ENCODE assay signal across 14 cellular contexts in genomic region chr9:38022203-38022602, GRCh38. TPM values are rescaled to one million over a fixed set of nuclear protein-coding genes. Genes with fewer than 3 reads are reported as not detected.
DNase-seq lines count a peak whose midpoint lies in the region; ATAC-seq and TF ChIP-seq lines count a peak whose summit lies in the region.
"Had no signal": no experiment of that assay in that cellular context is flagged by ENCODE, and none has a peak within 500 bp of the region (broad histone marks: within the 10 kb centered on the region; RNA-seq: fewer than 3 reads in every experiment).

No MANE protein-coding gene starts in this region.

- no peak for DNase-seq in right atrium auricular region (ENCODE audit: low spot score)
- no peak for DNase-seq in cardiac septum (ENCODE audit: low spot score)
- DNase-seq in Panc1 (ENCODE audit: low read depth, low spot score), result no peak
- DNase-seq in lower lobe of right lung, result no peak
- no peak for DNase-seq in upper lobe of left lung
- DNase-seq in activated T-cell treated with anti-CD3 and anti-CD28 coated beads, Interleukin-2, amount 50 U/mL, for 4 hours, result no peak
- no peak for DNase-seq in NCI-H1436 (lab: John Stamatoyannopoulos, UW)
- DNase-seq: activated naive CD4-positive, alpha-beta T cell treated with Interleukin-2 at 50 U/mL for 16 hours; DND-41; NCI-H1694 treated with DMSO at 0.1 percent for 48 hours; stimulated activated naive CD8-positive, alpha-beta T cell treated with anti-CD3 and anti-CD28 coated beads, Interleukin-15, amount 100 ng/mL, for 72 hours had no signal

- ATAC-seq in Panc1 (no peak), lower lobe of right lung (no peak), upper lobe of left lung (ENCODE audit: low FRiP score in 2 of 2) (no peak), HG02973 (IDR thresholded peaks at IDR 0.05; ENCODE audit: unreplicated experiment) (no peak)
- no peak for ATAC-seq in activated T-cell treated with anti-CD3 and anti-CD28 coated beads, Interleukin-2, amount 50 U/mL, for 4 hours
- ATAC-seq: K562; stimulated activated naive CD8-positive, alpha-beta T cell treated with anti-CD3 and anti-CD28 coated beads, Interleukin-15, amount 100 ng/mL, for 72 hours had no signal

- H3K27me3 Mint-ChIP-seq in activated T-cell treated with anti-CD3 and anti-CD28 coated beads, Interleukin-2, amount 50 U/mL, for 4 hours (ENCODE audit: low read depth), result no peaks in the 10 kb centered on the region
- H3K27me3 Mint-ChIP-seq: stimulated activated naive CD8-positive, alpha-beta T cell treated with anti-CD3 and anti-CD28 coated beads, Interleukin-15, amount 100 ng/mL, for 72 hours had no signal

- CTCF ChIA-PET in Panc1 (lab: Charles Lee), result no interaction called here

- H3K9me3 Mint-ChIP-seq in activated T-cell treated with anti-CD3 and anti-CD28 coated beads, Interleukin-2, amount 50 U/mL, for 4 hours, result no peaks in the 10 kb centered on the region
- H3K9me3 Mint-ChIP-seq: neural crest cell; stimulated activated naive CD8-positive, alpha-beta T cell treated with anti-CD3 and anti-CD28 coated beads, Interleukin-15, amount 100 ng/mL, for 72 hours had no signal

- peaks cover 5 to 99% of the 10 kb centered on the region in 2 donors for H3K4me1 ChIP-seq in right atrium auricular region
- peaks cover 100% of the 10 kb centered on the region for H3K4me1 ChIP-seq in Panc1 (ENCODE audit: control insufficient read depth, insufficient read depth, low read length)
- peaks cover 95% of the 10 kb centered on the region for H3K4me1 ChIP-seq in lower lobe of right lung
- H3K4me1 ChIP-seq in upper lobe of left lung, result peaks cover 74 to 89% (median 84%) of the 10 kb centered on the region in 4 donors

- no peaks in the 10 kb centered on the region for H3K4me1 Mint-ChIP-seq in activated T-cell treated with anti-CD3 and anti-CD28 coated beads, Interleukin-2, amount 50 U/mL, for 4 hours (ENCODE audit: low read depth)
- H3K4me1 Mint-ChIP-seq: stimulated activated naive CD8-positive, alpha-beta T cell treated with anti-CD3 and anti-CD28 coated beads, Interleukin-15, amount 100 ng/mL, for 72 hours had no signal

- peak overlapping the region; percentile 36 to 76 for H3K27ac ChIP-seq in right atrium auricular region
- peak overlapping the region; percentile 93 for H3K27ac ChIP-seq in Panc1 (ENCODE audit: low read length)
- H3K27ac ChIP-seq in lower lobe of right lung, result peak overlapping the region; percentile 77
- peak overlapping the region; percentile 15 to 81 (median 68) for H3K27ac ChIP-seq in upper lobe of left lung

- TF ChIP-seq CTCF in right atrium auricular region (IDR thresholded peaks at IDR 0.05) (no peak), Panc1 (IDR thresholded peaks at IDR 0.05) (no peak), lower lobe of right lung (IDR thresholded peaks at IDR 0.05) (no peak), upper lobe of left lung (IDR thresholded peaks at IDR 0.05) (no peak)

- no peaks in the 10 kb centered on the region for H3K36me3 ChIP-seq in right atrium auricular region
- no peaks in the 10 kb centered on the region for H3K36me3 ChIP-seq in Panc1 (ENCODE audit: control insufficient read depth, insufficient read depth, low read length)
- no peaks in the 10 kb centered on the region for H3K36me3 ChIP-seq in lower lobe of right lung
- no peaks in the 10 kb centered on the region for H3K36me3 ChIP-seq in upper lobe of left lung

- no peaks in the 10 kb centered on the region for H3K36me3 Mint-ChIP-seq in activated T-cell treated with anti-CD3 and anti-CD28 coated beads, Interleukin-2, amount 50 U/mL, for 4 hours (ENCODE audit: insufficient read depth)

- H3K9me3 ChIP-seq in right atrium auricular region (no peaks in the 10 kb centered on the region), Panc1 (ENCODE audit: control insufficient read depth, insufficient read depth, low read depth, low read length) (no peaks in the 10 kb centered on the region), lower lobe of right lung (no peaks in the 10 kb centered on the region), upper lobe of left lung (no peaks in the 10 kb centered on the region)

- no peak for TF ChIP-seq POLR2A in upper lobe of left lung (IDR thresholded peaks at IDR 0.05)

- H3K4me3 ChIP-seq in right atrium auricular region (no peak overlapping the region), Panc1 (ENCODE audit: low read depth in 2 of 2, low read length in 2 of 2) (no peak overlapping the region), lower lobe of right lung (no peak overlapping the region), upper lobe of left lung (no peak overlapping the region)
- H3K4me3 ChIP-seq: K562 had no signal

- no peak for TF ChIP-seq EP300 in upper lobe of left lung (IDR thresholded peaks at IDR 0.05)

- WGBS in upper lobe of left lung, 2 donors, result 72 to 89% methylated on average over 6 to 11 of the region's 11 CpGs

- in situ Hi-C loops in Panc1 (cut with HindIII; ENCODE audit: low pct_unique_long_range_greater_than_20kb, low sequenced_read_pairs), result no loop called here

- H3K4me3 Mint-ChIP-seq in activated T-cell treated with anti-CD3 and anti-CD28 coated beads, Interleukin-2, amount 50 U/mL, for 4 hours, result no peak overlapping the region
- H3K4me3 Mint-ChIP-seq: neural crest cell; stimulated activated naive CD8-positive, alpha-beta T cell treated with anti-CD3 and anti-CD28 coated beads, Interleukin-15, amount 100 ng/mL, for 72 hours had no signal

- POLR2A ChIA-PET in Panc1 (lab: Charles Lee), result no interaction called here

- no TSS peak for BruUV-seq in Panc1 (replicated peaks; lab: Mats Ljungman, UMichigan)

- intact Hi-C loops in cardiac septum (cut with DNase I), result no loop called here
- intact Hi-C loops in Panc1 (cut with micrococcal nuclease; ENCODE audit: unreplicated experiment), result no loop called here
- intact Hi-C loops in lower lobe of right lung (cut with DNase I), result no loop called here

- H3K27me3 ChIP-seq in right atrium auricular region (no peaks in the 10 kb centered on the region), Panc1 (ENCODE audit: control insufficient read depth, insufficient read depth, low read length) (no peaks in the 10 kb centered on the region), lower lobe of right lung (ENCODE audit: low read depth) (no peaks in the 10 kb centered on the region), upper lobe of left lung (no peaks in the 10 kb centered on the region)

RNA-seq across cellular contexts. Expression of gene SHB, which starts 46.8 kb away (rescaled TPM):
- total RNA-seq in right atrium auricular region, result 10 to 100 TPM; 33.9 to 39.9 TPM
- total RNA-seq in cardiac septum, result 39.0 TPM
- 59.9 TPM for total RNA-seq in Panc1 (2021; ENCODE audit: unreplicated experiment)
- polyA plus RNA-seq in Panc1 (2012; ENCODE audit: insufficient read length), result 63.1 TPM
- 25.3 TPM for total RNA-seq in lower lobe of right lung
- total RNA-seq in upper lobe of left lung, result 10 to 100 TPM; 29.3 to 51.2 (median 33.3) TPM
- total RNA-seq in activated T-cell treated with anti-CD3 and anti-CD28 coated beads, Interleukin-2, amount 50 U/mL, for 4 hours, result 1 to 10 TPM; 2.6 to 4.0 (median 3.4) TPM
